Comparison of ENCODE assay signal across 2 cellular contexts in genomic region chr3:71172951-71173350, GRCh38.
TF ChIP-seq lines count a peak whose summit lies in the region.

No MANE protein-coding gene starts in this region.

TF ChIP-seq in A549, 52 proteins besides CTCF, POLR2A, EP300 and RAD21 (continued from another document and continues in another):
- 0 out of 3 replicates have a peak, but pooled peaks have one; percentile 24 for TF ChIP-seq BCL3 (IDR thresholded peaks at IDR 0.05)
- no peak for TF ChIP-seq USF2 (IDR thresholded peaks at IDR 0.05)
- TF ChIP-seq SMC3 (IDR thresholded peaks at IDR 0.05): peak; percentile 13; the same call in 1 of the 3 replicates
- no peak for TF ChIP-seq REST (IDR thresholded peaks at IDR 0.05)
- no peak for TF ChIP-seq HOXA7 (CRISPR knock-in tag; IDR thresholded peaks at IDR 0.05)
- TF ChIP-seq MYC (IDR thresholded peaks at IDR 0.05; ENCODE audit: borderline replicate concordance, low read length): no peak
- no peak for TF ChIP-seq RFX5 (IDR thresholded peaks at IDR 0.05)
- TF ChIP-seq HDAC2 (IDR thresholded peaks at IDR 0.05): no peak
- TF ChIP-seq CEBPB (IDR thresholded peaks at IDR 0.05): peak; percentile 28 to 80; a peak in 2 of 4 replicates
- TF ChIP-seq HES2 (IDR thresholded peaks at IDR 0.05): peak; percentile 50; the same call in 1 of the 2 replicates
- TF ChIP-seq NPAS2 (CRISPR knock-in tag; IDR thresholded peaks at IDR 0.05; ENCODE audit: borderline replicate concordance): no peak
- no peak for TF ChIP-seq MAFK (IDR thresholded peaks at IDR 0.05; ENCODE audit: partially characterized antibody)
- TF ChIP-seq NR3C1 (IDR thresholded peaks at IDR 0.05): no peak
- no peak for TF ChIP-seq FOSB (CRISPR knock-in tag; IDR thresholded peaks at IDR 0.05)
- TF ChIP-seq JUN (IDR thresholded peaks at IDR 0.05): peak in 1 of 2 experiments; percentile 51; a peak in 2 of 5 replicates
- no peak for TF ChIP-seq E2F6 (IDR thresholded peaks at IDR 0.05; ENCODE audit: borderline replicate concordance, low read depth)
- TF ChIP-seq JUNB (IDR thresholded peaks at IDR 0.05): peak; percentile 52; the same call in 1 of the 2 replicates
- no peak for TF ChIP-seq HMGXB4 (CRISPR knock-in tag; IDR thresholded peaks at IDR 0.05; ENCODE audit: borderline replicate concordance)
- TF ChIP-seq HOXB13 (CRISPR knock-in tag; IDR thresholded peaks at IDR 0.05; ENCODE audit: low read depth): no peak
- TF ChIP-seq FOSL2 (IDR thresholded peaks at IDR 0.05): peak; percentile 22; the same call in 1 of the 2 replicates
- TF ChIP-seq FOSL2 (CRISPR knock-in tag; IDR thresholded peaks at IDR 0.05): no peak
- no peak for TF ChIP-seq HEYL (CRISPR knock-in tag; IDR thresholded peaks at IDR 0.05)
- no peak for TF ChIP-seq POLR2AphosphoS2 (conservative IDR thresholded peaks at IDR 0.05; ENCODE audit: low read length)
- TF ChIP-seq RCOR1 (IDR thresholded peaks at IDR 0.05; ENCODE audit: low read depth, low read length): no peak
- TF ChIP-seq RNF2 (IDR thresholded peaks at IDR 0.05; ENCODE audit: borderline replicate concordance, low read depth): no peak

TF ChIP-seq in SK-N-SH treated with all-trans-retinoic acid at 6 μM for 48 hours, 23 proteins besides CTCF, POLR2A, EP300 and RAD21 (continued from another document):
- TF ChIP-seq TSHZ2 (CRISPR knock-in tag; IDR thresholded peaks at IDR 0.05): no peak
- TF ChIP-seq GLIS3 (CRISPR knock-in tag; IDR thresholded peaks at IDR 0.05): no peak
- no peak for TF ChIP-seq ZC3H10 (CRISPR knock-in tag; IDR thresholded peaks at IDR 0.05)
- TF ChIP-seq PATZ1 (CRISPR knock-in tag; IDR thresholded peaks at IDR 0.05; ENCODE audit: borderline replicate concordance): no peak
